Comparison of ENCODE assay signal across 34 cellular contexts in the genomic region with DNA sequence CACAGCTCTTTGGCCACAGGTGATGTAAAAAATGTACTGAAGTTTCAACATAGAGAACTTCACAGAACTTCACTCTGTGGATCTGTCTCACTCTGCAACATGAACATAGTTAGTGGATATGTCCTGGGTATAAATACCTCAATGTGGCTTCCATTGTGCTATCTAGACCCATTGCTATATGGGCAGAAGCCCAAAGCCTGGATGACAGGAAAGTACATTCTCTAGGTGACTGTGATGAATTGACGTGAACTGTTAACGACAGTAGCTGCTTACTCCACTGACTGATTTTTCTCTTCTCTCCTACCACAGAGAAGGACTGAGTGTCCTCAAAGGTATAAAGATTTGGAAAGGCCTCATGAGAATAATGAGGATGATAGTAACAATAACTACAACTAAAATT.
"Had no signal": no experiment of that assay in that cellular context is flagged by ENCODE, and none has a peak within 500 bp of the region (broad histone marks: within the 10 kb centered on the region; RNA-seq: fewer than 3 reads in every experiment).

No MANE protein-coding gene starts in this region.

- H3K4me3 ChIP-seq: MG63 had no signal

- H3K27me3 ChIP-seq: MG63 had no signal

- H3K27ac ChIP-seq: KMS-11 had no signal

- H3K9me3 ChIP-seq: MG63 had no signal

- H3K36me3 ChIP-seq: MG63 had no signal

- DNase-seq: Karpas-422, Kasumi-1, KBM-7, KG1, MG63, MM.1S, MV-4-11, NCI-H1048, NCI-H1092, NCI-H1092 treated with DMSO at 0.1 percent for 48 hours, NCI-H1105, NCI-H1105 treated with DMSO at 0.1 percent for 48 hours, NCI-H1417 treated with DMSO at 0.1 percent for 48 hours, NCI-H1436, NCI-H1436 treated with DMSO at 0.1 percent for 48 hours, NCI-H146, NCI-H1694, NCI-H1694 treated with DMSO at 0.1 percent for 48 hours, NCI-H187, NCI-H187 treated with DMSO at 0.1 percent for 48 hours, NCI-H1930, NCI-H2029, NCI-H2029 treated with DMSO at 0.1 percent for 48 hours, NCI-H2081, NCI-H2081 treated with DMSO at 0.1 percent for 48 hours, NCI-H2107, NCI-H2171, NCI-H2171 treated with DMSO at 0.1 percent for 48 hours, NCI-H2227 treated with DMSO at 0.1 percent for 48 hours, NCI-H226, NCI-H345, NCI-H446, NCI-H446 treated with DMSO at 0.1 percent for 48 hours had no signal
